In genomic region chr5:52893105-52893504, GRCh38 we compare ENCODE assay signal across 9 cellular contexts.
A peak's percentile ranks its signal among the peaks of the same experiment; 100 is the strongest.
DNase-seq lines count a peak whose midpoint lies in the region; ATAC-seq and TF ChIP-seq lines count a peak whose summit lies in the region.
"Had no signal": no experiment of that assay in that cellular context is flagged by ENCODE, and none has a peak within 500 bp of the region (broad histone marks: within the 10 kb centered on the region; RNA-seq: fewer than 3 reads in every experiment).

No MANE protein-coding gene starts in this region.

- no peaks in the 10 kb centered on the region for H3K9me3 ChIP-seq in IMR-90 (ENCODE audit: control insufficient read depth, insufficient read depth, low read length)
- H3K9me3 ChIP-seq: upper lobe of right lung had no signal

- H2BK15ac ChIP-seq in IMR-90 (ENCODE audit: low read depth, low read length), result no peak overlapping the region

- H2AFZ ChIP-seq in IMR-90 (replicated peaks; ENCODE audit: low read length, poor library complexity), result no peak overlapping the region

- H3K18ac ChIP-seq in IMR-90 (ENCODE audit: low read depth, low read length), result no peak overlapping the region

- no peaks in the 10 kb centered on the region for H3K36me3 Mint-ChIP-seq in activated naive CD8-positive, alpha-beta T cell treated with anti-CD3 and anti-CD28 coated beads, Interleukin-2, amount 50 U/mL, for 24 hours (ENCODE audit: low read depth)

- H3K9me3 Mint-ChIP-seq in activated naive CD8-positive, alpha-beta T cell treated with anti-CD3 and anti-CD28 coated beads, Interleukin-2, amount 50 U/mL, for 24 hours, result no peaks in the 10 kb centered on the region
- H3K9me3 Mint-ChIP-seq: T-helper 1 cell treated with Interleukin-12 subunit alpha and Interleukin-12 subunit beta and Interleukin-4 antibody, amounts not matched to agents 30 μg/mL and 1 μg/mL, for 36 hours had no signal

- TF ChIP-seq RAD21 in IMR-90 (IDR thresholded peaks at IDR 0.05; ENCODE audit: low read length), result 0 out of 2 replicates have a peak, but pooled peaks have one; percentile 7

- no peak overlapping the region for H4K5ac ChIP-seq in IMR-90 (ENCODE audit: low read depth, low read length)

- H3K27ac ChIP-seq in IMR-90 (ENCODE audit: insufficient read depth, low read length), result no peak overlapping the region
- H3K27ac ChIP-seq: upper lobe of right lung had no signal

- no peak overlapping the region for H2BK5ac ChIP-seq in IMR-90 (ENCODE audit: low read depth, low read length, poor library complexity, severe bottlenecking)

- H3K4ac ChIP-seq in IMR-90 (ENCODE audit: low read depth, low read length), result no peak overlapping the region

- no peak overlapping the region for H3K4me3 Mint-ChIP-seq in activated naive CD8-positive, alpha-beta T cell treated with anti-CD3 and anti-CD28 coated beads, Interleukin-2, amount 50 U/mL, for 24 hours
- H3K4me3 Mint-ChIP-seq: T-helper 1 cell treated with Interleukin-12 subunit alpha and Interleukin-12 subunit beta and Interleukin-4 antibody, amounts not matched to agents 30 μg/mL and 1 μg/mL, for 36 hours had no signal

- no peaks in the 10 kb centered on the region for H3K27me3 Mint-ChIP-seq in activated naive CD8-positive, alpha-beta T cell treated with anti-CD3 and anti-CD28 coated beads, Interleukin-2, amount 50 U/mL, for 24 hours

- no peak overlapping the region for H3K4me2 ChIP-seq in IMR-90 (ENCODE audit: low read depth, low read length)

- H3K9me1 ChIP-seq in IMR-90 (ENCODE audit: insufficient read depth, low read length), result peaks cover 10% of the 10 kb centered on the region

- H3K27me3 ChIP-seq in IMR-90 (ENCODE audit: control insufficient read depth, insufficient read depth, low read length), result no peaks in the 10 kb centered on the region
- H3K27me3 ChIP-seq: upper lobe of right lung had no signal

- H3K4me3 ChIP-seq in IMR-90 (ENCODE audit: insufficient read depth, low read depth, low read length) (no peak overlapping the region), choroid plexus epithelial cell (ENCODE audit: low read depth, low read length) (no peak overlapping the region)
- H3K4me3 ChIP-seq: upper lobe of right lung had no signal

- peaks cover 9% of the 10 kb centered on the region for H3K4me1 ChIP-seq in IMR-90 (ENCODE audit: control insufficient read depth, insufficient read depth, low read length)

- H3K27ac Mint-ChIP-seq in activated naive CD8-positive, alpha-beta T cell treated with anti-CD3 and anti-CD28 coated beads, Interleukin-2, amount 50 U/mL, for 24 hours, result no peak overlapping the region
- H3K27ac Mint-ChIP-seq: T-helper 1 cell treated with Interleukin-12 subunit alpha and Interleukin-12 subunit beta and Interleukin-4 antibody, amounts not matched to agents 30 μg/mL and 1 μg/mL, for 36 hours had no signal

- CTCF ChIA-PET in IMR-90 (lab: Yijun Ruan, JAX), result no interaction called here

- no TSS peak for BruUV-seq in IMR-90 (replicated peaks; lab: Mats Ljungman, UMichigan)

- no peak overlapping the region for H4K8ac ChIP-seq in IMR-90 (ENCODE audit: low read depth in 2 of 2, low read length in 2 of 2)

- peaks cover 12 to 18% of the 10 kb centered on the region in 2 experiments; a peak in 3 of 4 replicates for H3K79me1 ChIP-seq in IMR-90 (ENCODE audit: low read depth in 1 of 2, low read length in 2 of 2)

- no peak overlapping the region for H3K56ac ChIP-seq in IMR-90 (ENCODE audit: extremely low read depth, insufficient read depth, low read length)

- H3K9ac ChIP-seq in IMR-90 (ENCODE audit: low read depth, low read length), result no peak overlapping the region

- DNase-seq in IMR-90, result peak; percentile 90
- peak; percentile 76 for DNase-seq in choroid plexus epithelial cell (ENCODE audit: low read depth)
- DNase-seq in kidney tubule cell (ENCODE audit: low spot score), result peak; percentile 40
- peak; percentile 70 for DNase-seq in stromal cell of bone marrow (ENCODE audit: low read depth)
- DNase-seq in activated naive CD8-positive, alpha-beta T cell treated with anti-CD3 and anti-CD28 coated beads, Interleukin-2, amount 50 U/mL, for 24 hours, result no peak
- no peak for DNase-seq in NCI-H2196 treated with DMSO at 0.1 percent for 48 hours (lab: John Stamatoyannopoulos, UW; ENCODE audit: unreplicated experiment)
- no peak for DNase-seq in NCI-H1092 (lab: John Stamatoyannopoulos, UW)
- DNase-seq: upper lobe of right lung had no signal

- dilution Hi-C loops in IMR-90 (cut with HindIII; ENCODE audit: low sequenced_read_pairs, unreplicated experiment), result no loop called here

- H2BK20ac ChIP-seq in IMR-90 (ENCODE audit: low read depth, low read length), result no peak overlapping the region

- H2BK120ac ChIP-seq in IMR-90 (ENCODE audit: low read depth, low read length), result no peak overlapping the region

- TF ChIP-seq CTCF in IMR-90 (conservative IDR thresholded peaks at IDR 0.05; ENCODE audit: low read depth, low read length), result no peak
- TF ChIP-seq CTCF in choroid plexus epithelial cell (conservative IDR thresholded peaks at IDR 0.05; ENCODE audit: low read depth, low read length), result no peak

- peaks cover 23% of the 10 kb centered on the region for H3K36me3 ChIP-seq in IMR-90 (ENCODE audit: control insufficient read depth, insufficient read depth, low read length)

- H3K4me1 Mint-ChIP-seq in activated naive CD8-positive, alpha-beta T cell treated with anti-CD3 and anti-CD28 coated beads, Interleukin-2, amount 50 U/mL, for 24 hours, result no peaks in the 10 kb centered on the region

- no peak for TF ChIP-seq POLR2A in IMR-90 (IDR thresholded peaks at IDR 0.05; ENCODE audit: low read depth, low read length)

- H4K20me1 ChIP-seq in IMR-90 (ENCODE audit: insufficient read depth, low read length), result no peaks in the 10 kb centered on the region

- peak; percentile 76 for ATAC-seq in IMR-90 (ENCODE audit: low read depth)
- no peak for ATAC-seq in activated naive CD8-positive, alpha-beta T cell treated with anti-CD3 and anti-CD28 coated beads, Interleukin-2, amount 50 U/mL, for 24 hours
- ATAC-seq: upper lobe of right lung had no signal

- H2AK9ac ChIP-seq in IMR-90 (replicated peaks; ENCODE audit: low read depth, low read length, poor library complexity), result no peak overlapping the region

- no peak overlapping the region for H2AK5ac ChIP-seq in IMR-90 (ENCODE audit: low read depth, low read length)

- H3K14ac ChIP-seq in IMR-90 (replicated peaks; ENCODE audit: low read depth, low read length), result no peak overlapping the region

- no peak overlapping the region for H3K23ac ChIP-seq in IMR-90 (ENCODE audit: low read depth, low read length)

- in situ Hi-C loops in IMR-90 (cut with MboI; ENCODE audit: low sequenced_read_pairs), result no loop called here

- POLR2A ChIA-PET in IMR-90 (lab: Charles Lee; ENCODE audit: unreplicated experiment), result no interaction called here

- intact Hi-C loops in IMR-90 (cut with micrococcal nuclease), result loop anchor here (2.0 kb wide), 1 partner anchor 28 kb away; no protein-coding TSS in a partner anchor

- H4K91ac ChIP-seq in IMR-90 (ENCODE audit: insufficient read depth, low read depth, low read length), result no peak overlapping the region

TF ChIP-seq in IMR-90, 13 proteins besides CTCF, POLR2A, EP300 and RAD21:
- TF ChIP-seq RFX5 (IDR thresholded peaks at IDR 0.05; ENCODE audit: low read depth, low read length) (no peak), SMC3 (IDR thresholded peaks at IDR 0.05; ENCODE audit: low read depth, low read length) (0 out of 2 replicates have a peak, but pooled peaks have one; percentile 6), CEBPB (IDR thresholded peaks at IDR 0.05; ENCODE audit: low read depth, low read length) (peak; percentile 48; the same call in 1 of the 2 replicates), BHLHE40 (IDR thresholded peaks at IDR 0.05; ENCODE audit: low read depth, low read length) (peak; percentile 27; the same call in 1 of the 2 replicates)

Comparison
In these comparisons a context has a peak if more than half of its experiments do, and no peak if none do; other contexts are left out.
1. DNase-seq: peak in IMR-90 (single experiment), choroid plexus epithelial cell (single experiment), kidney tubule cell (single experiment) and stromal cell of bone marrow (single experiment); none in activated naive CD8-positive, alpha-beta T cell treated with anti-CD3 and anti-CD28 coated beads, Interleukin-2, amount 50 U/mL, for 24 hours (single experiment), NCI-H2196 treated with DMSO at 0.1 percent for 48 hours (single experiment) and NCI-H1092 (single experiment).